ENCODE assay signal across 4 cellular contexts in genomic region chr1:114337417-114337816, GRCh38.
"Had no signal": no experiment of that assay in that cellular context is flagged by ENCODE, and none has a peak within 500 bp of the region (broad histone marks: within the 10 kb centered on the region; RNA-seq: fewer than 3 reads in every experiment).

No MANE protein-coding gene starts in this region.

- H3K4me1 Mint-ChIP-seq: GM23338 had no signal

- H3K4me3 Mint-ChIP-seq: GM23338, H9 had no signal

- H3K27ac Mint-ChIP-seq: GM23338, H9 had no signal

- H2AFZ ChIP-seq: GM23338 had no signal

- DNase-seq: H9, HCEC 1CT, IMR-90 had no signal

- H3K4me2 ChIP-seq: GM23338 had no signal

- H3K4me3 ChIP-seq: GM23338 had no signal

- ATAC-seq: GM23338 had no signal

- H3K9me3 Mint-ChIP-seq: GM23338, H9 had no signal
